In genomic region chr2:172336681-172337080, GRCh38 we compare ENCODE assay signal across 28 cellular contexts.
"Had no signal": no experiment of that assay in that cellular context is flagged by ENCODE, and none has a peak within 500 bp of the region (broad histone marks: within the 10 kb centered on the region; RNA-seq: fewer than 3 reads in every experiment).

No MANE protein-coding gene starts in this region.

- H3K27ac Mint-ChIP-seq: activated CD4-positive, alpha-beta T cell treated with anti-CD3 and anti-CD28 coated beads, Interleukin-2, amount 10 ng/mL, durations not matched to agents 7 days and 5 days; activated CD8-positive, alpha-beta T cell treated with anti-CD3 and anti-CD28 coated beads for 36 hours; activated naive CD4-positive, alpha-beta T cell treated with anti-CD3 and anti-CD28 coated beads, Interleukin-2, amount 50 U/mL, for 72 hours; mesothelial cell of epicardium; nephron; T-cell; T-helper 2 cell treated with Interferon-gamma antibody and Interleukin-4, amounts not matched to agents 5 μg/mL and 100 μg/mL, for 36 hours; type B pancreatic cell had no signal

- H3K4me3 Mint-ChIP-seq: activated CD4-positive, alpha-beta T cell treated with anti-CD3 and anti-CD28 coated beads, Interleukin-2, amount 10 ng/mL, durations not matched to agents 7 days and 5 days; activated CD8-positive, alpha-beta T cell treated with anti-CD3 and anti-CD28 coated beads for 36 hours; central memory CD8-positive, alpha-beta T cell; effector memory CD8-positive, alpha-beta T cell; mesothelial cell of epicardium; nephron; T-cell; T-helper 2 cell treated with Interferon-gamma antibody and Interleukin-4, amounts not matched to agents 5 μg/mL and 100 μg/mL, for 36 hours; type B pancreatic cell had no signal

- H3K27ac ChIP-seq: adrenal gland, ascending aorta, breast epithelium, dorsolateral prefrontal cortex, esophagus squamous epithelium, gastrocnemius medialis, parathyroid adenoma, testis, VCaP had no signal

- H3K36me3 ChIP-seq: adrenal gland, ascending aorta, breast epithelium, colonic mucosa, esophagus squamous epithelium, gastrocnemius medialis had no signal

- H2AFZ ChIP-seq: parathyroid adenoma had no signal

- H3K79me2 ChIP-seq: parathyroid adenoma had no signal

- H3K27me3 ChIP-seq: adrenal gland, ascending aorta, breast epithelium, colonic mucosa, dorsolateral prefrontal cortex, esophagus squamous epithelium, gastrocnemius medialis, testis had no signal

- H3K9ac ChIP-seq: parathyroid adenoma had no signal

- ATAC-seq: activated CD4-positive, CD25-positive, alpha-beta regulatory T cell treated with anti-CD3 and anti-CD28 coated beads, Interleukin-2, amount 50 U/mL, for 24 hours; activated CD8-positive, alpha-beta T cell treated with anti-CD3 and anti-CD28 coated beads for 36 hours; activated naive CD4-positive, alpha-beta T cell treated with anti-CD3 and anti-CD28 coated beads, Interleukin-2, amount 50 U/mL, for 72 hours; effector memory CD8-positive, alpha-beta T cell; gastrocnemius medialis; left ventricle myocardium superior; right cardiac atrium; T-cell had no signal

- H3K9me3 Mint-ChIP-seq: activated CD4-positive, alpha-beta T cell treated with anti-CD3 and anti-CD28 coated beads, Interleukin-2, amount 10 ng/mL, durations not matched to agents 7 days and 5 days; activated CD8-positive, alpha-beta T cell treated with anti-CD3 and anti-CD28 coated beads for 36 hours; activated naive CD4-positive, alpha-beta T cell treated with anti-CD3 and anti-CD28 coated beads, Interleukin-2, amount 50 U/mL, for 72 hours; central memory CD8-positive, alpha-beta T cell; effector memory CD8-positive, alpha-beta T cell; mesothelial cell of epicardium; nephron; T-cell; T-helper 2 cell treated with Interferon-gamma antibody and Interleukin-4, amounts not matched to agents 5 μg/mL and 100 μg/mL, for 36 hours; type B pancreatic cell had no signal

- H3K27me3 Mint-ChIP-seq: activated CD4-positive, alpha-beta T cell treated with anti-CD3 and anti-CD28 coated beads, Interleukin-2, amount 10 ng/mL, durations not matched to agents 7 days and 5 days; activated CD8-positive, alpha-beta T cell treated with anti-CD3 and anti-CD28 coated beads for 36 hours; central memory CD8-positive, alpha-beta T cell; T-cell had no signal

- H3K9me3 ChIP-seq: adrenal gland, ascending aorta, breast epithelium, colonic mucosa, esophagus squamous epithelium, gastrocnemius medialis, testis had no signal

- H3K4me3 ChIP-seq: adrenal gland, ascending aorta, breast epithelium, colonic mucosa, dorsolateral prefrontal cortex, esophagus squamous epithelium, gastrocnemius medialis, testis had no signal

- H3K4me1 ChIP-seq: ascending aorta, breast epithelium, parathyroid adenoma had no signal

- DNase-seq: activated CD4-positive, alpha-beta T cell treated with anti-CD3 and anti-CD28 coated beads, Interleukin-2, amount 10 ng/mL, durations not matched to agents 7 days and 5 days; activated CD8-positive, alpha-beta T cell treated with anti-CD3 and anti-CD28 coated beads for 36 hours; activated T-cell treated with anti-CD3 and anti-CD28 coated beads, Interleukin-2, amount 50 U/mL, for 1 hour; adrenal gland; colonic mucosa; dorsolateral prefrontal cortex; effector memory CD8-positive, alpha-beta T cell; esophagus squamous epithelium; gastrocnemius medialis; hippocampal formation; left ventricle myocardium superior; mammary epithelial cell; right cardiac atrium; stimulated activated CD4-positive, alpha-beta T cell treated with anti-CD3 and anti-CD28 coated beads, Interleukin-4, amount 100 ng/mL, for 1 hour; stimulated activated naive CD4-positive, alpha-beta T cell; T-cell; testis had no signal

- H3K36me3 Mint-ChIP-seq: activated naive CD4-positive, alpha-beta T cell treated with anti-CD3 and anti-CD28 coated beads, Interleukin-2, amount 50 U/mL, for 72 hours; mesothelial cell of epicardium; T-cell; type B pancreatic cell had no signal
